Comparison of ENCODE assay signal across 19 cellular contexts in genomic region chr2:43748333-43748732, GRCh38. TPM values are rescaled to one million over a fixed set of nuclear protein-coding genes. Genes with fewer than 3 reads are reported as not detected.
A peak's percentile ranks its signal among the peaks of the same experiment; 100 is the strongest.
DNase-seq lines count a peak whose midpoint lies in the region; ATAC-seq lines count a peak whose summit lies in the region.
"Had no signal": no experiment of that assay in that cellular context is flagged by ENCODE, and none has a peak within 500 bp of the region (broad histone marks: within the 10 kb centered on the region; RNA-seq: fewer than 3 reads in every experiment).

No MANE protein-coding gene starts in this region.

- no peak overlapping the region for H3K4me3 Mint-ChIP-seq in activated CD4-positive, alpha-beta T cell treated with anti-CD3 and anti-CD28 coated beads for 36 hours

- POLR2A ChIA-PET in activated CD4-positive, alpha-beta T cell treated with anti-CD3 and anti-CD28 coated beads for 36 hours (lab: Charles Lee): no interaction called here

- no peak overlapping the region for H3K27ac Mint-ChIP-seq in activated CD4-positive, alpha-beta T cell treated with anti-CD3 and anti-CD28 coated beads for 36 hours
- H3K27ac Mint-ChIP-seq in activated naive CD4-positive, alpha-beta T cell treated with anti-CD3 and anti-CD28 coated beads, Interleukin-2, amount 50 U/mL, for 72 hours: no peak overlapping the region

- ATAC-seq in activated CD4-positive, alpha-beta T cell treated with anti-CD3 and anti-CD28 coated beads for 36 hours: no peak
- ATAC-seq in activated naive CD4-positive, alpha-beta T cell treated with anti-CD3 and anti-CD28 coated beads, Interleukin-2, amount 50 U/mL, for 72 hours: no peak
- ATAC-seq in HG02938 (IDR thresholded peaks at IDR 0.05; ENCODE audit: unreplicated experiment): no peak

- no peaks in the 10 kb centered on the region for H3K9me3 Mint-ChIP-seq in activated CD4-positive, alpha-beta T cell treated with anti-CD3 and anti-CD28 coated beads for 36 hours (ENCODE audit: low read depth)
- H3K9me3 Mint-ChIP-seq in activated naive CD4-positive, alpha-beta T cell treated with anti-CD3 and anti-CD28 coated beads, Interleukin-2, amount 50 U/mL, for 72 hours: no peaks in the 10 kb centered on the region

- no peaks in the 10 kb centered on the region for H3K4me1 Mint-ChIP-seq in activated CD4-positive, alpha-beta T cell treated with anti-CD3 and anti-CD28 coated beads for 36 hours

- H3K36me3 Mint-ChIP-seq in activated CD4-positive, alpha-beta T cell treated with anti-CD3 and anti-CD28 coated beads for 36 hours (ENCODE audit: low read depth): no peaks in the 10 kb centered on the region
- no peaks in the 10 kb centered on the region for H3K36me3 Mint-ChIP-seq in activated naive CD4-positive, alpha-beta T cell treated with anti-CD3 and anti-CD28 coated beads, Interleukin-2, amount 50 U/mL, for 72 hours

- peaks cover 3% of the 10 kb centered on the region for H3K27me3 Mint-ChIP-seq in activated CD4-positive, alpha-beta T cell treated with anti-CD3 and anti-CD28 coated beads for 36 hours

- peak; percentile 56 for DNase-seq in activated CD4-positive, alpha-beta T cell treated with anti-CD3 and anti-CD28 coated beads for 36 hours
- DNase-seq in activated CD4-positive, alpha-beta T cell treated with anti-CD3 and anti-CD28 coated beads, Interleukin-2, amount 50 U/mL, for 1 hour: no peak
- DNase-seq in activated naive CD4-positive, alpha-beta T cell treated with anti-CD3 and anti-CD28 coated beads, Interleukin-2, amount 50 U/mL, for 16 hours: peak; percentile 22
- DNase-seq in activated naive CD4-positive, alpha-beta T cell treated with anti-CD3 and anti-CD28 coated beads, Interleukin-2, amount 50 U/mL, for 72 hours (ENCODE audit: low spot score in 2 of 2): no peak
- peak; percentile 30 for DNase-seq in stimulated activated CD4-positive, alpha-beta T cell treated with anti-CD3 and anti-CD28 coated beads, Interleukin-4, amount 100 ng/mL, for 24 hours
- DNase-seq in NCI-H524 (lab: John Stamatoyannopoulos, UW): no peak
- no peak for DNase-seq in NCI-H2196 treated with DMSO at 0.1 percent for 48 hours (lab: John Stamatoyannopoulos, UW; ENCODE audit: unreplicated experiment)
- DNase-seq: 8988T, C1 segment of cervical spinal cord, EL, H7, MG63, NCI-H1092 treated with DMSO at 0.1 percent for 48 hours, NCI-H1694, NCI-H2107, NCI-H345, NCI-H69, PC-9 had no signal

- CTCF ChIA-PET in activated CD4-positive, alpha-beta T cell treated with anti-CD3 and anti-CD28 coated beads for 36 hours (lab: Charles Lee): no interaction called here

- intact Hi-C loops in activated CD4-positive, alpha-beta T cell treated with anti-CD3 and anti-CD28 coated beads for 36 hours (cut with DNase I, micrococcal nuclease): no loop called here

RNA-seq across cellular contexts. Expression of gene DYNC2LI1, which starts 25.5 kb away (rescaled TPM):
- total RNA-seq in activated CD4-positive, alpha-beta T cell treated with anti-CD3 and anti-CD28 coated beads for 36 hours: 10 to 100 TPM; 19.5 to 28.4 TPM
- 10 to 100 TPM in 1 of 2 donors, 1 to 10 TPM in 1; 5.2 to 19.6 TPM for total RNA-seq in activated naive CD4-positive, alpha-beta T cell treated with anti-CD3 and anti-CD28 coated beads, Interleukin-2, amount 50 U/mL, for 72 hours

Comparison
In these comparisons a context has a peak if more than half of its experiments do, and no peak if none do; other contexts are left out.
1. DNase-seq: peak in activated CD4-positive, alpha-beta T cell treated with anti-CD3 and anti-CD28 coated beads for 36 hours (single experiment), activated naive CD4-positive, alpha-beta T cell treated with anti-CD3 and anti-CD28 coated beads, Interleukin-2, amount 50 U/mL, for 16 hours (single experiment) and stimulated activated CD4-positive, alpha-beta T cell treated with anti-CD3 and anti-CD28 coated beads, Interleukin-4, amount 100 ng/mL, for 24 hours (single experiment); none in activated CD4-positive, alpha-beta T cell treated with anti-CD3 and anti-CD28 coated beads, Interleukin-2, amount 50 U/mL, for 1 hour (single experiment), activated naive CD4-positive, alpha-beta T cell treated with anti-CD3 and anti-CD28 coated beads, Interleukin-2, amount 50 U/mL, for 72 hours (0 of 2), NCI-H524 (0 of 2) and NCI-H2196 treated with DMSO at 0.1 percent for 48 hours (single experiment).